23 cellular contexts compared by ENCODE assay signal in the genomic region with DNA sequence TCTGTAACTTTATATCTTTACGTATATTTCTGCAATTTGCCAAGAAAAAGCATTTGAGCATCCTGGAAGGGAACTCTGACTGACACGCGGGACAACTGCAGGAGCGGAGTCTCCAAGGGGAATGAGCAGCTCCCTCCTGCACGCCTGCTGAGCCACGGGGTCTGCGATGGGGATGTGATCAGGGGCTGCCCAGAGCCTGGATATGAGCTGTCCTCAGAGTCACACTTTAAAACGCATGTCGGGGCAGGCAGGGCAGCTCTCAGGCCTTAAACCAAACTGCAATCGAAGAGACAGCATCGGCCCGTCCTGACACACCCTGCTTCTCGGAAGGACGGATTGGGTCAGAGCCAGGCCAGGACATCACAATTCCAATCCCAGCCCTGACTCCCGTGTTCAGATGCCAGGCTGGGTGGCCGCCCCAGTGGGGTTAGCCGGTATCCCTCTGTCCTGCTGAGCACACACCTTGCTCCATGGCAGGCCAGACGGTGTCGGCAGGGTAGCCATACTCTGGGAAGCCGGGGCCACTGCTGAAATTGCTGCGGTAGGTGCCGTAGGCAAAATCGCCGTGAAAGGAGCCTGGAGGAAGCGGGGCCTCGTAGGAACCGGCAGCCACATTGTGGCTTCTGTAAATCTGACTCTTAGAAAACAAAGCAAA. TPM values are rescaled to one million over a fixed set of nuclear protein-coding genes. Genes with fewer than 3 reads are reported as not detected.
A peak's percentile ranks its signal among the peaks of the same experiment; 100 is the strongest.
DNase-seq lines count a peak whose midpoint lies in the region; ATAC-seq and TF ChIP-seq lines count a peak whose summit lies in the region.
"Had no signal": no experiment of that assay in that cellular context is flagged by ENCODE, and none has a peak within 500 bp of the region (broad histone marks: within the 10 kb centered on the region; RNA-seq: fewer than 3 reads in every experiment).

No MANE protein-coding gene starts in this region.

- H3K4me1 ChIP-seq in right cardiac atrium (ENCODE audit: control insufficient read depth, insufficient read depth, low read length) (no peaks in the 10 kb centered on the region), neuronal stem cell (ENCODE audit: control insufficient read depth in 2 of 2, insufficient read depth in 1 of 2, low read depth in 1 of 2, low read length in 2 of 2) (no peaks in the 10 kb centered on the region)
- H3K4me1 ChIP-seq: A549; BE2C; BLaER1 treated with 17β-estradiol and CSF1 and Interleukin-3, amounts not matched to agents 10 nM and 100 nM had no signal

- H3K14ac ChIP-seq in neuronal stem cell (ENCODE audit: low read length): no peak overlapping the region

- H3K79me1 ChIP-seq in neuronal stem cell (ENCODE audit: low read depth, low read length): peaks cover 7% of the 10 kb centered on the region

- WGBS in right cardiac atrium: 93% methylated on average over 27 of the region's 27 CpGs
- whole genome bisulfite sequencing in neuronal stem cell (ENCODE audit: extremely low coverage in 2 of 2, insufficient read length in 2 of 2, insufficient replicate concordance in 1 of 2), 2 donors: no CpG with 5 or more reads among the region's 27 CpGs

- H3K27me3 ChIP-seq in right cardiac atrium (ENCODE audit: control insufficient read depth, insufficient read depth) (no peaks in the 10 kb centered on the region), neuronal stem cell (ENCODE audit: control insufficient read depth in 3 of 3, insufficient read depth in 3 of 3, low read depth in 1 of 3, low read length in 3 of 3) (no peaks in the 10 kb centered on the region), WERI-Rb-1 (ENCODE audit: insufficient read depth, low read depth, severe bottlenecking) (no peaks in the 10 kb centered on the region)
- H3K27me3 ChIP-seq: BE2C; BLaER1 treated with 17β-estradiol and CSF1 and Interleukin-3, amounts not matched to agents 10 nM and 100 nM had no signal

- H3K4me1 Mint-ChIP-seq in glutamatergic neuron (ENCODE audit: low read depth, unreplicated experiment): no peaks in the 10 kb centered on the region
- H3K4me1 Mint-ChIP-seq: CD14-positive monocyte had no signal

- peaks cover 59 to 100% of the 10 kb centered on the region in 2 donors for H3K36me3 ChIP-seq in neuronal stem cell (replicated peaks in 1 of 2; ENCODE audit: control insufficient read depth in 2 of 2, insufficient read depth in 2 of 2, low read length in 2 of 2)
- peaks cover 96% of the 10 kb centered on the region for H3K36me3 ChIP-seq in WERI-Rb-1

- no peaks in the 10 kb centered on the region for H3K9me3 Mint-ChIP-seq in glutamatergic neuron (ENCODE audit: unreplicated experiment)
- H3K9me3 Mint-ChIP-seq: CD4-positive, alpha-beta T cell; CD8-positive, alpha-beta memory T cell had no signal

- no peak overlapping the region for H2BK12ac ChIP-seq in neuronal stem cell (ENCODE audit: low read length)

- no peak overlapping the region for H3K4me3 ChIP-seq in right cardiac atrium (ENCODE audit: low read length)
- peak overlapping the region in 1 of 2 donors; percentile 14 for H3K4me3 ChIP-seq in neuronal stem cell (ENCODE audit: low read length in 2 of 2)
- no peak overlapping the region for H3K4me3 ChIP-seq in WERI-Rb-1 (ENCODE audit: low read depth, low read length)
- H3K4me3 ChIP-seq: A549; BLaER1 treated with 17β-estradiol and CSF1 and Interleukin-3, amounts not matched to agents 10 nM and 100 nM; GM23248 had no signal

- no peak overlapping the region for H2BK120ac ChIP-seq in neuronal stem cell (ENCODE audit: low read depth, low read length)

- no peak overlapping the region for H3K4ac ChIP-seq in neuronal stem cell (ENCODE audit: low read length)

- DNase-seq in right cardiac atrium (peak in 2 of 3 donors; percentile 19 to 39), Right ventricle myocardium superior (no peak), glutamatergic neuron (no peak), neuronal stem cell (ENCODE audit: low spot score) (no peak), WERI-Rb-1 (no peak), NCI-H1417 (lab: John Stamatoyannopoulos, UW) (no peak)
- DNase-seq in activated CD8-positive, alpha-beta memory T cell treated with anti-CD3 and anti-CD28 coated beads for 24 hours: no peak
- DNase-seq: ACHN; AML-193; BE2C; CD4-positive, alpha-beta T cell; CD8-positive, alpha-beta memory T cell; DMS 273 treated with DMSO at 0.1 percent for 48 hours; DMS79; EL; GF-D8; GM23248; H7; HCEC 1CT had no signal

- peak overlapping the region; percentile 87 for H4K8ac ChIP-seq in neuronal stem cell (ENCODE audit: low read depth, low read length)

- no peak overlapping the region for H2AK5ac ChIP-seq in neuronal stem cell (ENCODE audit: low read depth, low read length)

- H3K36me3 Mint-ChIP-seq in glutamatergic neuron (ENCODE audit: unreplicated experiment): no peaks in the 10 kb centered on the region

- ATAC-seq in right cardiac atrium (no peak), Right ventricle myocardium superior (ENCODE audit: poor library complexity) (no peak)

- H3K27ac ChIP-seq in right cardiac atrium (ENCODE audit: low read length): no peak overlapping the region
- no peak overlapping the region for H3K27ac ChIP-seq in neuronal stem cell (replicated peaks; ENCODE audit: low read length)
- H3K27ac ChIP-seq in WERI-Rb-1: no peak overlapping the region
- H3K27ac ChIP-seq: 22Rv1; A549; BLaER1 treated with 17β-estradiol and CSF1 and Interleukin-3, amounts not matched to agents 10 nM and 100 nM; GM23248 had no signal

- no peak overlapping the region for H3K18ac ChIP-seq in neuronal stem cell (ENCODE audit: low read length)

- no peak overlapping the region for H3K4me2 ChIP-seq in neuronal stem cell (ENCODE audit: insufficient read depth, low read length, poor library complexity, severe bottlenecking)
- H3K4me2 ChIP-seq: A549; BLaER1 treated with 17β-estradiol and CSF1 and Interleukin-3, amounts not matched to agents 10 nM and 100 nM had no signal

- no peaks in the 10 kb centered on the region for H3K27me3 Mint-ChIP-seq in glutamatergic neuron (ENCODE audit: unreplicated experiment)
- H3K27me3 Mint-ChIP-seq: CD4-positive, alpha-beta T cell; CD8-positive, alpha-beta memory T cell had no signal

- H3K27ac Mint-ChIP-seq in glutamatergic neuron (ENCODE audit: unreplicated experiment): no peak overlapping the region
- H3K27ac Mint-ChIP-seq: CD4-positive, alpha-beta T cell had no signal

- H3K4me3 Mint-ChIP-seq in glutamatergic neuron (ENCODE audit: unreplicated experiment): peak overlapping the region; percentile 34
- H3K4me3 Mint-ChIP-seq: CD14-positive monocyte; CD4-positive, alpha-beta T cell; CD8-positive, alpha-beta memory T cell had no signal

- peak overlapping the region; percentile 37 for H3K23ac ChIP-seq in neuronal stem cell (ENCODE audit: low read depth, low read length, poor library complexity)

- H4K91ac ChIP-seq in neuronal stem cell (ENCODE audit: low read depth, low read length, poor library complexity): no peak overlapping the region

- no peak overlapping the region for H2BK15ac ChIP-seq in neuronal stem cell (ENCODE audit: low read length)

- no peak for TF ChIP-seq CTCF in glutamatergic neuron (IDR thresholded peaks at IDR 0.05; ENCODE audit: partially characterized antibody, unreplicated experiment)
- no peak for TF ChIP-seq CTCF in WERI-Rb-1 (IDR thresholded peaks at IDR 0.05; ENCODE audit: low read depth, low read length)

- no peak overlapping the region for H3K9ac ChIP-seq in neuronal stem cell (ENCODE audit: low read depth, low read length, poor library complexity)
- H3K9ac ChIP-seq: BLaER1 treated with 17β-estradiol and CSF1 and Interleukin-3, amounts not matched to agents 10 nM and 100 nM; GM23248 had no signal

- H3K9me3 ChIP-seq in right cardiac atrium (ENCODE audit: control insufficient read depth, low read length) (no peaks in the 10 kb centered on the region), neuronal stem cell (replicated peaks in 1 of 2; ENCODE audit: control insufficient read depth in 2 of 2, insufficient read depth in 1 of 2, low read depth in 1 of 2, low read length in 2 of 2) (no peaks in the 10 kb centered on the region), WERI-Rb-1 (ENCODE audit: severe bottlenecking) (no peaks in the 10 kb centered on the region)
- H3K9me3 ChIP-seq: A549; BE2C; BLaER1 treated with 17β-estradiol and CSF1 and Interleukin-3, amounts not matched to agents 10 nM and 100 nM had no signal

- no peak overlapping the region for H2BK5ac ChIP-seq in neuronal stem cell (ENCODE audit: low read length)

- intact Hi-C loops in right cardiac atrium (cut with DNase I) (no loop called here), Right ventricle myocardium superior (cut with DNase I) (no loop called here)

- H2AFZ ChIP-seq in neuronal stem cell (ENCODE audit: low read length): no peak overlapping the region
- H2AFZ ChIP-seq: GM23248 had no signal

RNA-seq across cellular contexts. Expression of a gene that starts 17.2 kb away (rescaled TPM):
- total RNA-seq in right cardiac atrium (10 to 100 TPM; 24.2 to 35.3 (median 28.6) TPM), Right ventricle myocardium superior (21.4 TPM), glutamatergic neuron (ENCODE audit: unreplicated experiment) (74.3 TPM)
- polyA plus RNA-seq in right cardiac atrium: 23.1 TPM
- polyA plus RNA-seq in neuronal stem cell (2013, experiment 1 of 2): 14.7 TPM
- 15.9 TPM for polyA plus RNA-seq in neuronal stem cell (2013, experiment 2 of 2)

RNA-seq across cellular contexts. Expression of a gene that starts 26.0 kb away (rescaled TPM):
- 10 to 100 TPM in 1 of 4 donors, 1 to 10 TPM in 3; 8.8 to 12.3 (median 9.2) TPM for total RNA-seq in right cardiac atrium
- 7.7 TPM for polyA plus RNA-seq in right cardiac atrium
- 10.5 TPM for total RNA-seq in Right ventricle myocardium superior
- 35.2 TPM for total RNA-seq in glutamatergic neuron (ENCODE audit: unreplicated experiment)
- 17.9 TPM for polyA plus RNA-seq in neuronal stem cell (2013, experiment 1 of 2)
- polyA plus RNA-seq in neuronal stem cell (2013, experiment 2 of 2): 17.2 TPM

RNA-seq across cellular contexts. Expression of a gene that starts 55.2 kb away (rescaled TPM):
- total RNA-seq in right cardiac atrium: 10 to 100 TPM; 50.8 to 58.5 (median 56.8) TPM
- polyA plus RNA-seq in right cardiac atrium: 63.4 TPM
- 80.2 TPM for total RNA-seq in Right ventricle myocardium superior
- 69.0 TPM for total RNA-seq in glutamatergic neuron (ENCODE audit: unreplicated experiment)
- 37.1 TPM for polyA plus RNA-seq in neuronal stem cell (2013, experiment 1 of 2)
- 37.8 TPM for polyA plus RNA-seq in neuronal stem cell (2013, experiment 2 of 2)

RNA-seq across cellular contexts. Expression of a gene that starts 55.2 kb away (rescaled TPM):
- 10 to 100 TPM; 18.2 to 22.9 (median 20.1) TPM for total RNA-seq in right cardiac atrium
- polyA plus RNA-seq in right cardiac atrium: 13.6 TPM
- total RNA-seq in Right ventricle myocardium superior: 23.3 TPM
- 61.2 TPM for total RNA-seq in glutamatergic neuron (ENCODE audit: unreplicated experiment)
- 53.7 TPM for polyA plus RNA-seq in neuronal stem cell (2013, experiment 1 of 2)
- 51.2 TPM for polyA plus RNA-seq in neuronal stem cell (2013, experiment 2 of 2)

Comparison
In these comparisons a context has a peak if more than half of its experiments do, and no peak if none do; other contexts are left out.
1. DNase-seq: peak in right cardiac atrium (2 of 3); none in Right ventricle myocardium superior (single experiment), glutamatergic neuron (single experiment), neuronal stem cell (single experiment), activated CD8-positive, alpha-beta memory T cell treated with anti-CD3 and anti-CD28 coated beads for 24 hours (single experiment), WERI-Rb-1 (single experiment) and NCI-H1417 (0 of 3).